ENCODE assay signal across 1 cellular context in the genomic region with DNA sequence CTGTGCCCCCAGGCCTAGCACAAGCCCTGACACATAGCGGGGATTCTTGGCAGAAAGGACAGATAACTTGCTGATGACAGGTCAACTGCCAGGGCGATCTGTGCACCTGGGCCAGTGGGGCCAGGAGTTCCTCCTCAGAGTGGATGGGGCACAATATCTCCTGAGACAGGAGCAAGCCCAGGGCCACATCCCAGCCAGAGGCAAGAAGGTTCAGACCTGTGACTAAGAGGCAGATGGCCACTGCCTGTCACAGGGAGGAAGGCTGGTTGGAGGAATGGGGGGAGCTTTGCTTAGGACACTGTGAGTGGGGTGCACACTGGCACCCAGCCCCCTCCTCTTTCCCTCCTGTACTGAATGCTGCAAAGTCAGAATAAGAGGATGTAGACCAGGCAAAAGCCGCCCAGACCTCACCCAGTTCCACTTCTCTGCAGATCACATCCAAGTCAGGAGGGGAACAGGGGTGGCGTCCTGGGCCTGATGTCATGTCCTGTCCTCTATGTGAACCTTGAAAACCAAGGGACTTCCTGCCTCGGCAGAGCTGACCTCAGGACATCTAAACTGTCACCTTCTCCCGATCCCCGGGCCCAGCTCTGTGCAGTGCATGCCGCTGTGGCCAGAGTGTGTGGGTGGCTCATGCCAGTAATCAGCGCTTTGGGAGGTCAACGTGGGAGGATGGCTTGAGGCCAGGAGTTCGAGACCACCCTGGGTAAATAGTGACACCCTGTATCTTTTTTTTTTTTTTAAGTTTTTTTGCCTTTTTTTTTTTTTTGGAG.
TF ChIP-seq lines count a peak whose summit lies in the region.

No MANE protein-coding gene starts in this region.

TF ChIP-seq in GM12878, 131 proteins besides CTCF, POLR2A, EP300 and RAD21 (continued from another document and continues in another):
- TF ChIP-seq, protein P1, sequence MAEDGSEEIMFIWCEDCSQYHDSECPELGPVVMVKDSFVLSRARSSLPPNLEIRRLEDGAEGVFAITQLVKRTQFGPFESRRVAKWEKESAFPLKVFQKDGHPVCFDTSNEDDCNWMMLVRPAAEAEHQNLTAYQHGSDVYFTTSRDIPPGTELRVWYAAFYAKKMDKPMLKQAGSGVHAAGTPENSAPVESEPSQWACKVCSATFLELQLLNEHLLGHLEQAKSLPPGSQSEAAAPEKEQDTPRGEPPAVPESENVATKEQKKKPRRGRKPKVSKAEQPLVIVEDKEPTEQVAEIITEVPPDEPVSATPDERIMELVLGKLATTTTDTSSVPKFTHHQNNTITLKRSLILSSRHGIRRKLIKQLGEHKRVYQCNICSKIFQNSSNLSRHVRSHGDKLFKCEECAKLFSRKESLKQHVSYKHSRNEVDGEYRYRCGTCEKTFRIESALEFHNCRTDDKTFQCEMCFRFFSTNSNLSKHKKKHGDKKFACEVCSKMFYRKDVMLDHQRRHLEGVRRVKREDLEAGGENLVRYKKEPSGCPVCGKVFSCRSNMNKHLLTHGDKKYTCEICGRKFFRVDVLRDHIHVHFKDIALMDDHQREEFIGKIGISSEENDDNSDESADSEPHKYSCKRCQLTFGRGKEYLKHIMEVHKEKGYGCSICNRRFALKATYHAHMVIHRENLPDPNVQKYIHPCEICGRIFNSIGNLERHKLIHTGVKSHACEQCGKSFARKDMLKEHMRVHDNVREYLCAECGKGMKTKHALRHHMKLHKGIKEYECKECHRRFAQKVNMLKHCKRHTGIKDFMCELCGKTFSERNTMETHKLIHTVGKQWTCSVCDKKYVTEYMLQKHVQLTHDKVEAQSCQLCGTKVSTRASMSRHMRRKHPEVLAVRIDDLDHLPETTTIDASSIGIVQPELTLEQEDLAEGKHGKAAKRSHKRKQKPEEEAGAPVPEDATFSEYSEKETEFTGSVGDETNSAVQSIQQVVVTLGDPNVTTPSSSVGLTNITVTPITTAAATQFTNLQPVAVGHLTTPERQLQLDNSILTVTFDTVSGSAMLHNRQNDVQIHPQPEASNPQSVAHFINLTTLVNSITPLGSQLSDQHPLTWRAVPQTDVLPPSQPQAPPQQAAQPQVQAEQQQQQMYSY (CRISPR knock-in tag; IDR thresholded peaks at IDR 0.05), result no peak
- TF ChIP-seq NKRF (conservative IDR thresholded peaks at IDR 0.05) (no peak), MYB (IDR thresholded peaks at IDR 0.05; ENCODE audit: borderline replicate concordance, low read depth, low read length) (peak; percentile 53; the same call in 1 of the 2 replicates), RCOR1 (conservative IDR thresholded peaks at IDR 0.05; ENCODE audit: low read depth, low read length) (no peak), POLR2AphosphoS2 (IDR thresholded peaks at IDR 0.05; ENCODE audit: low read depth, low read length) (no peak), KAT2A (conservative IDR thresholded peaks at IDR 0.05; ENCODE audit: control insufficient read depth, low read depth, low read length) (no peak), POLR2AphosphoS5 (IDR thresholded peaks at IDR 0.05; ENCODE audit: low read length) (peak; percentile 87), NRF1 (conservative IDR thresholded peaks at IDR 0.05; ENCODE audit: low read depth, low read length) (no peak), ESRRA (IDR thresholded peaks at IDR 0.05; ENCODE audit: low read length) (no peak), RUNX3 (IDR thresholded peaks at IDR 0.05; ENCODE audit: low read length) (peak; percentile 82), ELK1 (IDR thresholded peaks at IDR 0.05; ENCODE audit: low read depth, low read length) (no peak), KDM1A (IDR thresholded peaks at IDR 0.05; ENCODE audit: borderline replicate concordance) (no peak), PKNOX1 (IDR thresholded peaks at IDR 0.05) (peak; percentile 46; the same call in 1 of the 2 replicates), FOXM1 (IDR thresholded peaks at IDR 0.05; ENCODE audit: low read depth, low read length) (no peak), YY1 (IDR thresholded peaks at IDR 0.05; ENCODE audit: low read depth, low read length) (0 out of 2 replicates have a peak, but pooled peaks have one; percentile 6), ZNF274 (IDR thresholded peaks at IDR 0.05; ENCODE audit: insufficient read depth, insufficient read length) (no peak), SKIL (IDR thresholded peaks at IDR 0.05; ENCODE audit: low read depth, poor library complexity, severe bottlenecking) (no peak), RBBP5 (conservative IDR thresholded peaks at IDR 0.05) (no peak), MEF2B (IDR thresholded peaks at IDR 0.05; ENCODE audit: partially characterized antibody, poor library complexity, severe bottlenecking) (no peak), ZSCAN29 (IDR thresholded peaks at IDR 0.05) (no peak), RFX5 (IDR thresholded peaks at IDR 0.05; ENCODE audit: low read depth, low read length) (no peak), HCFC1 (IDR thresholded peaks at IDR 0.05; ENCODE audit: low read length) (no peak), RAD51 (IDR thresholded peaks at IDR 0.05) (no peak), HDGF (IDR thresholded peaks at IDR 0.05) (no peak), MYC (IDR thresholded peaks at IDR 0.05; ENCODE audit: insufficient read depth, insufficient read length, insufficient replicate concordance, low read length, severe bottlenecking) (no peak), KLF5 (IDR thresholded peaks at IDR 0.05; ENCODE audit: partially characterized antibody) (no peak), HDAC2 (IDR thresholded peaks at IDR 0.05) (no peak), SMAD5 (IDR thresholded peaks at IDR 0.05; ENCODE audit: low read depth) (0 out of 2 replicates have a peak, but pooled peaks have one; percentile 41), ZBTB33 (IDR thresholded peaks at IDR 0.05) (no peak)
- TF ChIP-seq, protein P2, sequence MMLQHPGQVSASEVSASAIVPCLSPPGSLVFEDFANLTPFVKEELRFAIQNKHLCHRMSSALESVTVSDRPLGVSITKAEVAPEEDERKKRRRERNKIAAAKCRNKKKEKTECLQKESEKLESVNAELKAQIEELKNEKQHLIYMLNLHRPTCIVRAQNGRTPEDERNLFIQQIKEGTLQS (IDR thresholded peaks at IDR 0.05; ENCODE audit: borderline replicate concordance, extremely low read depth, low read depth, low read length), result no peak
- TF ChIP-seq, protein P3, sequence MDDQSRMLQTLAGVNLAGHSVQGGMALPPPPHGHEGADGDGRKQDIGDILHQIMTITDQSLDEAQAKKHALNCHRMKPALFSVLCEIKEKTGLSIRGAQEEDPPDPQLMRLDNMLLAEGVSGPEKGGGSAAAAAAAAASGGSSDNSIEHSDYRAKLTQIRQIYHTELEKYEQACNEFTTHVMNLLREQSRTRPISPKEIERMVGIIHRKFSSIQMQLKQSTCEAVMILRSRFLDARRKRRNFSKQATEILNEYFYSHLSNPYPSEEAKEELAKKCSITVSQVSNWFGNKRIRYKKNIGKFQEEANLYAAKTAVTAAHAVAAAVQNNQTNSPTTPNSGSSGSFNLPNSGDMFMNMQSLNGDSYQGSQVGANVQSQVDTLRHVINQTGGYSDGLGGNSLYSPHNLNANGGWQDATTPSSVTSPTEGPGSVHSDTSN (IDR thresholded peaks at IDR 0.05; ENCODE audit: insufficient replicate concordance, low read depth, low read length), result no peak
- TF ChIP-seq, protein P4, sequence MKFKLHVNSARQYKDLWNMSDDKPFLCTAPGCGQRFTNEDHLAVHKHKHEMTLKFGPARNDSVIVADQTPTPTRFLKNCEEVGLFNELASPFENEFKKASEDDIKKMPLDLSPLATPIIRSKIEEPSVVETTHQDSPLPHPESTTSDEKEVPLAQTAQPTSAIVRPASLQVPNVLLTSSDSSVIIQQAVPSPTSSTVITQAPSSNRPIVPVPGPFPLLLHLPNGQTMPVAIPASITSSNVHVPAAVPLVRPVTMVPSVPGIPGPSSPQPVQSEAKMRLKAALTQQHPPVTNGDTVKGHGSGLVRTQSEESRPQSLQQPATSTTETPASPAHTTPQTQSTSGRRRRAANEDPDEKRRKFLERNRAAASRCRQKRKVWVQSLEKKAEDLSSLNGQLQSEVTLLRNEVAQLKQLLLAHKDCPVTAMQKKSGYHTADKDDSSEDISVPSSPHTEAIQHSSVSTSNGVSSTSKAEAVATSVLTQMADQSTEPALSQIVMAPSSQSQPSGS (IDR thresholded peaks at IDR 0.05; ENCODE audit: low read length), result no peak
- TF ChIP-seq, protein P5, sequence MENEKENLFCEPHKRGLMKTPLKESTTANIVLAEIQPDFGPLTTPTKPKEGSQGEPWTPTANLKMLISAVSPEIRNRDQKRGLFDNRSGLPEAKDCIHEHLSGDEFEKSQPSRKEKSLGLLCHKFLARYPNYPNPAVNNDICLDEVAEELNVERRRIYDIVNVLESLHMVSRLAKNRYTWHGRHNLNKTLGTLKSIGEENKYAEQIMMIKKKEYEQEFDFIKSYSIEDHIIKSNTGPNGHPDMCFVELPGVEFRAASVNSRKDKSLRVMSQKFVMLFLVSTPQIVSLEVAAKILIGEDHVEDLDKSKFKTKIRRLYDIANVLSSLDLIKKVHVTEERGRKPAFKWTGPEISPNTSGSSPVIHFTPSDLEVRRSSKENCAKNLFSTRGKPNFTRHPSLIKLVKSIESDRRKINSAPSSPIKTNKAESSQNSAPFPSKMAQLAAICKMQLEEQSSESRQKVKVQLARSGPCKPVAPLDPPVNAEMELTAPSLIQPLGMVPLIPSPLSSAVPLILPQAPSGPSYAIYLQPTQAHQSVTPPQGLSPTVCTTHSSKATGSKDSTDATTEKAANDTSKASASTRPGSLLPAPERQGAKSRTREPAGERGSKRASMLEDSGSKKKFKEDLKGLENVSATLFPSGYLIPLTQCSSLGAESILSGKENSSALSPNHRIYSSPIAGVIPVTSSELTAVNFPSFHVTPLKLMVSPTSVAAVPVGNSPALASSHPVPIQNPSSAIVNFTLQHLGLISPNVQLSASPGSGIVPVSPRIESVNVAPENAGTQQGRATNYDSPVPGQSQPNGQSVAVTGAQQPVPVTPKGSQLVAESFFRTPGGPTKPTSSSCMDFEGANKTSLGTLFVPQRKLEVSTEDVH (IDR thresholded peaks at IDR 0.05; ENCODE audit: low read depth, partially characterized antibody), result no peak
- TF ChIP-seq, protein P6, sequence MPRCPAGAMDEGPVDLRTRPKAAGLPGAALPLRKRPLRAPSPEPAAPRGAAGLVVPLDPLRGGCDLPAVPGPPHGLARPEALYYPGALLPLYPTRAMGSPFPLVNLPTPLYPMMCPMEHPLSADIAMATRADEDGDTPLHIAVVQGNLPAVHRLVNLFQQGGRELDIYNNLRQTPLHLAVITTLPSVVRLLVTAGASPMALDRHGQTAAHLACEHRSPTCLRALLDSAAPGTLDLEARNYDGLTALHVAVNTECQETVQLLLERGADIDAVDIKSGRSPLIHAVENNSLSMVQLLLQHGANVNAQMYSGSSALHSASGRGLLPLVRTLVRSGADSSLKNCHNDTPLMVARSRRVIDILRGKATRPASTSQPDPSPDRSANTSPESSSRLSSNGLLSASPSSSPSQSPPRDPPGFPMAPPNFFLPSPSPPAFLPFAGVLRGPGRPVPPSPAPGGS (IDR thresholded peaks at IDR 0.05; ENCODE audit: borderline replicate concordance, insufficient read depth, low read depth, low read length, poor library complexity, severe bottlenecking), result no peak
